ENCODE assay signal across 5 cellular contexts in the genomic region with DNA sequence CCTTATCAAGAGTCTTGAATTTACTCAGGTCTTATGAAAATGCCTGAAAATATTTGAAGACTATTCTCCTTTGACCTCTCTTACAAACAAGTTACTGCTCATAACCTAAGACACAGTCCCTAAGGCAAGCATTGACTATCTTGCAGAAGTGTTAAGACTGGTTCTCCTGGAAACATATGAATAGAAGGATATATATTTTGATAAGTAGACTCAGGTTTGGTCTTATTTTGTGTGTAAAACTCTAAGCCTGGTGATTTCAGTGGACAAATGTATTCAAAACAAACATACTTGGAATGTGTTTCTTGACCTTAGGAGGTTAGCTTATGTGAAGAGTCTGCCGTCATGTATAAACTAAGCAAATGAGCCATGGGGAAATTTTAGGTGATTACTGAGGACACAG.
"Had no signal": no experiment of that assay in that cellular context is flagged by ENCODE, and none has a peak within 500 bp of the region (broad histone marks: within the 10 kb centered on the region; RNA-seq: fewer than 3 reads in every experiment).

No MANE protein-coding gene starts in this region.

- H3K4me3 ChIP-seq: GM23338, K562 had no signal

- DNase-seq: H9, HCEC 1CT had no signal

- ATAC-seq: GM23338, HepG2, K562 had no signal
